Comparison of ENCODE assay signal across 8 cellular contexts in genomic region chr14:85534435-85534834, GRCh38. TPM values are rescaled to one million over a fixed set of nuclear protein-coding genes. Genes with fewer than 3 reads are reported as not detected.
DNase-seq lines count a peak whose midpoint lies in the region; ATAC-seq lines count a peak whose summit lies in the region.

No MANE protein-coding gene starts in this region.

- H3K4me1 ChIP-seq in HUES48 (ENCODE audit: control insufficient read depth, insufficient read depth, low read length) (peaks cover 41% of the 10 kb centered on the region), iPS-15b (ENCODE audit: control insufficient read depth, insufficient read depth, low read length) (peaks cover 12% of the 10 kb centered on the region), skeletal muscle tissue (ENCODE audit: control insufficient read depth in 3 of 3, insufficient read depth in 3 of 3, low read length in 3 of 3) (peaks cover 33 to 38% (median 36%) of the 10 kb centered on the region in 3 donors)

- H3K4me3 ChIP-seq in HUES48 (ENCODE audit: low read depth, low read length), result peak overlapping the region; percentile 79
- peak overlapping the region; percentile 53 for H3K4me3 ChIP-seq in iPS-15b (ENCODE audit: low read depth, low read length)
- H3K4me3 ChIP-seq in skeletal muscle tissue (ENCODE audit: low read length in 3 of 3), result peak overlapping the region; percentile 76 to 91 (median 76)

- ATAC-seq in GM21717 (IDR thresholded peaks at IDR 0.05; ENCODE audit: unreplicated experiment) (no peak), GM19351 (IDR thresholded peaks at IDR 0.05; ENCODE audit: unreplicated experiment) (no peak)

- H3K36me3 ChIP-seq in HUES48 (ENCODE audit: control insufficient read depth, insufficient read depth, low read length) (no peaks in the 10 kb centered on the region), iPS-15b (ENCODE audit: control insufficient read depth, insufficient read depth, low read length) (no peaks in the 10 kb centered on the region), skeletal muscle tissue (ENCODE audit: control insufficient read depth in 3 of 3, insufficient read depth in 3 of 3, low read length in 3 of 3) (no peaks in the 10 kb centered on the region)

- H3K27ac ChIP-seq in HUES48 (ENCODE audit: low read depth, low read length) (no peak overlapping the region), skeletal muscle tissue (ENCODE audit: low read depth, low read length) (peak overlapping the region; percentile 94)

- DNase-seq in astrocyte of the hippocampus (ENCODE audit: low read depth, low spot score), result peak; percentile 34
- no peak for DNase-seq in T-helper 2 cell
- DNase-seq in GOT3 (lab: John Stamatoyannopoulos, UW), result no peak

- H3K27me3 ChIP-seq in HUES48 (ENCODE audit: control insufficient read depth, insufficient read depth, low read length) (peaks cover 62% of the 10 kb centered on the region), iPS-15b (ENCODE audit: control insufficient read depth, insufficient read depth, low read length) (peaks cover 52% of the 10 kb centered on the region), skeletal muscle tissue (ENCODE audit: control insufficient read depth in 3 of 3, insufficient read depth in 3 of 3, low read length in 3 of 3) (peaks cover 2 to 26% (median 19%) of the 10 kb centered on the region in 3 donors)

- H3K9ac ChIP-seq in HUES48 (ENCODE audit: low read depth, low read length), result no peak overlapping the region
- H3K9ac ChIP-seq in iPS-15b (ENCODE audit: low read depth, low read length), result no peak overlapping the region
- H3K9ac ChIP-seq in skeletal muscle tissue (ENCODE audit: low read depth in 1 of 3, low read length in 3 of 3), result peak overlapping the region; percentile 80 to 96 (median 88)

- H3K9me3 ChIP-seq in HUES48 (ENCODE audit: control insufficient read depth, insufficient read depth, low read length), result no peaks in the 10 kb centered on the region
- H3K9me3 ChIP-seq in iPS-15b (ENCODE audit: control insufficient read depth, insufficient read depth, low read length), result no peaks in the 10 kb centered on the region
- H3K9me3 ChIP-seq in skeletal muscle tissue (ENCODE audit: control insufficient read depth in 3 of 3, low read length in 3 of 3), result no peaks in the 10 kb centered on the region

RNA-seq across cellular contexts. Expression of gene FLRT2, which starts 4.5 kb away (rescaled TPM):
- total RNA-seq in skeletal muscle tissue, result 37.6 TPM

Comparison
In these comparisons a context has a peak if more than half of its experiments do, and no peak if none do; other contexts are left out.
1. H3K9ac ChIP-seq: peak in skeletal muscle tissue (3 of 3); none in HUES48 (single experiment) and iPS-15b (single experiment).
2. Peak in every context shown above with its lines, with median percentiles within 50 percentile points of each other: H3K4me3 ChIP-seq.